30 cellular contexts compared by ENCODE assay signal in the genomic region with DNA sequence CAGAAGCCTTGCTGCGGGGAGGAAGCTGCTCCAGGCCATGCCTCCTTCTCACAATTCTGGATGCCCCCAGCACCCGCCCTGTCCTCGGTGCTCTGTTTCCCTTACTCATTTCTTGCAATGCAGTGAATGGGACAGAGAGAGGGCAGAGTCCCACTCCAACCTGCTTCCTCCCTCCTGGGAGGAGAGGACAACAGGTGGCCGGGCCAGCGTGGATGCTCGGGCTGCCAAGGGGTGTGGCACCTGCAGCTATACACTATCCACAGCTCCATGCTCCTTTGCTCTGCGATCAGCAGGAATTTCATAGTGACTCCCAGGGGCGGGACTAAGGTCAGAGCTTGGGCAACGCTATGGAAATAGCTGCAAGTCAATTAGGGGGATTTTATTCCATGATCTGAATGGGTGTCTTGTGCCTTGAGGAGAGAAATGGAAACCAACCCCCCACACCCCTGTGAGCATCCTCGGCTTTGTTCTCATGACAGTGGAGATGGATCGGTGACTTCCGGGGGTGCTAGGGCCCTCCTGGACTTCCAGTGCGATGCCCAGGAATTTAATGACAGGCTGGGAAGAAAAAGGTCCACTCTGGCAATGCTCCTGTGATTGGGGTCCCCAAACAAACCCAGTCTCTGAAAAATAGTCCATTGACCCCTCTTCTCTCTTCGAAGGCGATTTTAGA.
"Had no signal": no experiment of that assay in that cellular context is flagged by ENCODE, and none has a peak within 500 bp of the region (broad histone marks: within the 10 kb centered on the region; RNA-seq: fewer than 3 reads in every experiment).

No MANE protein-coding gene starts in this region.

- H3K4me3 Mint-ChIP-seq: activated CD4-positive, alpha-beta T cell treated with anti-CD3 and anti-CD28 coated beads, Interleukin-2, amount 10 ng/mL, durations not matched to agents 7 days and 5 days; activated CD8-positive, alpha-beta T cell treated with anti-CD3 and anti-CD28 coated beads for 36 hours; activated T-cell treated with anti-CD3 and anti-CD28 coated beads, Interleukin-2, amount 50 U/mL, for 4 hours; activated T-helper 17 cell treated with anti-CD3 and anti-CD28 coated beads, Interleukin-2, amount 50 U/mL, for 72 hours; effector memory CD8-positive, alpha-beta T cell; naive B cell; T-helper 1 cell treated with Interleukin-12 subunit alpha and Interleukin-12 subunit beta and Interleukin-4 antibody, amounts not matched to agents 30 μg/mL and 1 μg/mL, for 36 hours had no signal

- H3K4me3 ChIP-seq: heart left ventricle, psoas muscle, right atrium auricular region, tibial nerve had no signal

- H3K4me1 Mint-ChIP-seq: activated T-helper 17 cell treated with anti-CD3 and anti-CD28 coated beads, Interleukin-2, amount 50 U/mL, for 72 hours; naive B cell had no signal

- H3K27ac ChIP-seq: brain microvascular endothelial cell, heart left ventricle, parathyroid adenoma, psoas muscle, right atrium auricular region had no signal

- H3K4me1 ChIP-seq: parathyroid adenoma, psoas muscle had no signal

- DNase-seq: activated CD4-positive, alpha-beta T cell treated with anti-CD3 and anti-CD28 coated beads, Interleukin-2, amount 10 ng/mL, durations not matched to agents 7 days and 5 days; activated CD4-positive, CD25-positive, alpha-beta regulatory T cell treated with anti-CD3 and anti-CD28 coated beads, Interleukin-2, amount 50 U/mL, for 72 hours; activated CD8-positive, alpha-beta T cell treated with anti-CD3 and anti-CD28 coated beads for 36 hours; activated gamma-delta T cell treated with Interleukin-2 at 50 U/mL for 16 hours; activated naive CD4-positive, alpha-beta T cell treated with anti-CD3 and anti-CD28 coated beads, Interleukin-2, amount 50 U/mL, for 16 hours; activated T-cell treated with anti-CD3 and anti-CD28 coated beads, Interleukin-2, amount 50 U/mL, for 4 hours; amniotic stem cell; brain microvascular endothelial cell; caudate nucleus; cortex of kidney; effector memory CD8-positive, alpha-beta T cell; erythroblast; foreskin fibroblast; heart left ventricle; hypothalamus; left ventricle myocardium superior; naive B cell; occipital lobe; psoas muscle; stimulated activated CD4-positive, alpha-beta T cell treated with anti-CD3 and anti-CD28 coated beads, Interleukin-2, amount 100 ng/mL, for 48 hours; stimulated activated naive CD4-positive, alpha-beta T cell treated with Interleukin-2 at 50 U/mL for 16 hours; SW 1271; T1000 had no signal

- ATAC-seq: activated CD8-positive, alpha-beta T cell treated with anti-CD3 and anti-CD28 coated beads for 36 hours; activated T-cell treated with anti-CD3 and anti-CD28 coated beads, Interleukin-2, amount 50 U/mL, for 4 hours; activated T-helper 17 cell treated with anti-CD3 and anti-CD28 coated beads, Interleukin-2, amount 50 U/mL, for 72 hours; effector memory CD8-positive, alpha-beta T cell; heart left ventricle; left ventricle myocardium superior; psoas muscle had no signal

- FAIRE-seq: astrocyte, urothelium cell line had no signal

- H3K27me3 ChIP-seq: brain microvascular endothelial cell, heart left ventricle, right atrium auricular region, tibial nerve had no signal

- H3K9me3 ChIP-seq: heart left ventricle, psoas muscle, right atrium auricular region, tibial nerve had no signal

- H3K9me3 Mint-ChIP-seq: activated CD4-positive, alpha-beta T cell treated with anti-CD3 and anti-CD28 coated beads, Interleukin-2, amount 10 ng/mL, durations not matched to agents 7 days and 5 days; activated CD8-positive, alpha-beta T cell treated with anti-CD3 and anti-CD28 coated beads for 36 hours; activated T-cell treated with anti-CD3 and anti-CD28 coated beads, Interleukin-2, amount 50 U/mL, for 4 hours; activated T-helper 17 cell treated with anti-CD3 and anti-CD28 coated beads, Interleukin-2, amount 50 U/mL, for 72 hours; effector memory CD8-positive, alpha-beta T cell; naive B cell; T-helper 1 cell treated with Interleukin-12 subunit alpha and Interleukin-12 subunit beta and Interleukin-4 antibody, amounts not matched to agents 30 μg/mL and 1 μg/mL, for 36 hours had no signal

- H3K36me3 Mint-ChIP-seq: naive B cell had no signal

- H3K27ac Mint-ChIP-seq: activated CD4-positive, alpha-beta T cell treated with anti-CD3 and anti-CD28 coated beads, Interleukin-2, amount 10 ng/mL, durations not matched to agents 7 days and 5 days; activated CD8-positive, alpha-beta T cell treated with anti-CD3 and anti-CD28 coated beads for 36 hours; activated T-helper 17 cell treated with anti-CD3 and anti-CD28 coated beads, Interleukin-2, amount 50 U/mL, for 72 hours; effector memory CD8-positive, alpha-beta T cell; T-helper 1 cell treated with Interleukin-12 subunit alpha and Interleukin-12 subunit beta and Interleukin-4 antibody, amounts not matched to agents 30 μg/mL and 1 μg/mL, for 36 hours had no signal

- H3K36me3 ChIP-seq: brain microvascular endothelial cell, heart left ventricle, right atrium auricular region, tibial nerve had no signal
